In the genomic region with DNA sequence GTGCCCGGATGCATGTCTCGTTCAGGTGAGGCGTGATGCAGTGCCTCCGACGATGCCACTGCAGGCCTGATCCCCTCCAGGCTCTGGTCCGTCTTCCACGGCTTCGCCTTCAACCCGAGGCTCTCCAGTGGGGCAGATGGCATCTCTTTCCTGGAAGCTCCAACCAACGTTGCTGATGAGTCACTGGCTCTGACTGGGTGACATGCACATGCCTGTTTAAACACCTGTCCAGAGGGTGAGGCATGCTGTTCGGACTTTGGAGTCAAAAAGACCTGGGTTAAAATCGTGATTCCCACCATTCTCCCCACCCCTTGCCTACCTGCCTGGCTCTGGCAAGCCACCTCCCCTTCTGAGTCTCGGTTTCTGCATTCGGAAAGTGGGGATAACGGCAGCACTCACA, we compare ENCODE assay signal across 15 cellular contexts. TPM values are rescaled to one million over a fixed set of nuclear protein-coding genes. Genes with fewer than 3 reads are reported as not detected.
"Had no signal": no experiment of that assay in that cellular context is flagged by ENCODE, and none has a peak within 500 bp of the region (broad histone marks: within the 10 kb centered on the region; RNA-seq: fewer than 3 reads in every experiment).

No MANE protein-coding gene starts in this region.

- H3K4me1 ChIP-seq: adrenal gland had no signal

- ATAC-seq: activated T-helper 17 cell treated with anti-CD3 and anti-CD28 coated beads, Interleukin-2, amount 50 U/mL, for 72 hours; T-cell; WTC11 had no signal

- DNase-seq: activated CD4-positive, alpha-beta T cell treated with anti-CD3 and anti-CD28 coated beads for 48 hours; activated CD8-positive, alpha-beta memory T cell treated with anti-CD3 and anti-CD28 coated beads for 24 hours; activated naive CD4-positive, alpha-beta T cell treated with anti-CD3 and anti-CD28 coated beads for 36 hours; activated T-cell treated with anti-CD3 and anti-CD28 coated beads for 4 hours; adrenal gland; erythroblast; hypothalamus; kidney glomerular epithelial cell; naive B cell; T-cell had no signal

- H3K36me3 ChIP-seq: adrenal gland, neutrophil had no signal

- H3K27ac ChIP-seq: adrenal gland, neutrophil, skin epidermis had no signal

- H3K9me3 ChIP-seq: adrenal gland, neutrophil had no signal

- H3K4me3 ChIP-seq: adrenal gland, skin epidermis had no signal

RNA-seq across cellular contexts. Expression of a gene that starts 8.7 kb away (rescaled TPM):
- total RNA-seq: activated naive CD4-positive, alpha-beta T cell treated with anti-CD3 and anti-CD28 coated beads for 36 hours; glomerular endothelial cell had no signal
